In genomic region chr16:87707714-87708113, GRCh38 we compare ENCODE assay signal across 15 cellular contexts. TPM values are rescaled to one million over a fixed set of nuclear protein-coding genes. Genes with fewer than 3 reads are reported as not detected.
A peak's percentile ranks its signal among the peaks of the same experiment; 100 is the strongest.
DNase-seq lines count a peak whose midpoint lies in the region; ATAC-seq and TF ChIP-seq lines count a peak whose summit lies in the region.
"Had no signal": no experiment of that assay in that cellular context is flagged by ENCODE, and none has a peak within 500 bp of the region (broad histone marks: within the 10 kb centered on the region; RNA-seq: fewer than 3 reads in every experiment).

No MANE protein-coding gene starts in this region.

- TF ChIP-seq CTCF in endodermal cell (conservative IDR thresholded peaks at IDR 0.05), result no peak

- peaks cover 10% of the 10 kb centered on the region in 2 donors for H3K36me3 Mint-ChIP-seq in activated naive CD4-positive, alpha-beta T cell treated with anti-CD3 and anti-CD28 coated beads, Interleukin-2, amount 50 U/mL, for 72 hours
- peaks cover 47% of the 10 kb centered on the region for H3K36me3 Mint-ChIP-seq in endodermal cell (ENCODE audit: low read depth)

- H3K36me3 ChIP-seq in KOPT-K1 (ENCODE audit: insufficient read depth, low read length) (peaks cover 98% of the 10 kb centered on the region), endodermal cell (ENCODE audit: control insufficient read depth, insufficient read depth, low read length) (peaks cover 27% of the 10 kb centered on the region)

- no peaks in the 10 kb centered on the region for H3K9me3 Mint-ChIP-seq in activated naive CD4-positive, alpha-beta T cell treated with anti-CD3 and anti-CD28 coated beads, Interleukin-2, amount 50 U/mL, for 72 hours
- no peaks in the 10 kb centered on the region for H3K9me3 Mint-ChIP-seq in endodermal cell
- H3K9me3 Mint-ChIP-seq: CD4-positive, alpha-beta T cell; IgD-negative memory B cell had no signal

- H3K27me3 Mint-ChIP-seq in endodermal cell (ENCODE audit: insufficient read depth), result no peaks in the 10 kb centered on the region
- H3K27me3 Mint-ChIP-seq: CD4-positive, alpha-beta T cell; IgD-negative memory B cell had no signal

- H3K4me1 ChIP-seq in endodermal cell (ENCODE audit: control insufficient read depth, insufficient read depth, low read length), result peaks cover 9% of the 10 kb centered on the region
- H3K4me1 ChIP-seq: HAP-1 had no signal

- WGBS in endodermal cell (ENCODE audit: insufficient coverage in 1 of 2, insufficient read length in 1 of 2), 2 experiments, result 95 to 100% methylated on average over 7 to 17 of the region's 17 CpGs

- H3K4me3 Mint-ChIP-seq in endodermal cell, result no peak overlapping the region
- H3K4me3 Mint-ChIP-seq: CD4-positive, alpha-beta T cell; IgD-negative memory B cell had no signal

- peaks cover 14% of the 10 kb centered on the region for H3K4me1 Mint-ChIP-seq in endodermal cell

- H3K27me3 ChIP-seq in endodermal cell (ENCODE audit: control insufficient read depth, insufficient read depth, low read length, poor library complexity, severe bottlenecking), result no peaks in the 10 kb centered on the region

- DNase-seq in activated naive CD4-positive, alpha-beta T cell treated with anti-CD3 and anti-CD28 coated beads, Interleukin-2, amount 50 U/mL, for 72 hours (ENCODE audit: low spot score in 2 of 2), result no peak
- no peak for DNase-seq in activated naive CD4-positive, alpha-beta T cell (lab: John Stamatoyannopoulos, UW)
- DNase-seq in endodermal cell (no peak), RKO (ENCODE audit: low spot score) (no peak), NCI-H345 treated with DMSO at 0.1 percent for 48 hours (lab: John Stamatoyannopoulos, UW; ENCODE audit: unreplicated experiment) (no peak)
- DNase-seq: Calu3; CD4-positive, alpha-beta T cell; DMS 273 treated with DMSO at 0.1 percent for 48 hours; GM23248 had no signal

- no peaks in the 10 kb centered on the region for H3K9me3 ChIP-seq in KOPT-K1 (ENCODE audit: insufficient read depth, low read length, poor library complexity, severe bottlenecking)
- H3K9me3 ChIP-seq in endodermal cell (ENCODE audit: control insufficient read depth, low read length), result no peaks in the 10 kb centered on the region
- H3K9me3 ChIP-seq: HAP-1 had no signal

- H3K27ac Mint-ChIP-seq in activated naive CD4-positive, alpha-beta T cell treated with anti-CD3 and anti-CD28 coated beads, Interleukin-2, amount 50 U/mL, for 72 hours, result peak overlapping the region in 1 of 2 donors; percentile 55
- H3K27ac Mint-ChIP-seq in endodermal cell, result peak overlapping the region; percentile 59
- H3K27ac Mint-ChIP-seq: CD4-positive, alpha-beta T cell had no signal

- H3K4me3 ChIP-seq in endodermal cell (ENCODE audit: low read length), result no peak overlapping the region
- H3K4me3 ChIP-seq: GM12878, GM23248, HAP-1 had no signal

- H3K27ac ChIP-seq in KOPT-K1 (ENCODE audit: low read depth, low read length, poor library complexity, severe bottlenecking), result peak overlapping the region; percentile 24
- no peak overlapping the region for H3K27ac ChIP-seq in endodermal cell (ENCODE audit: low read depth, low read length)
- H3K27ac ChIP-seq: GM23248 had no signal

- ATAC-seq in activated naive CD4-positive, alpha-beta T cell treated with anti-CD3 and anti-CD28 coated beads, Interleukin-2, amount 50 U/mL, for 72 hours, result peak; percentile 14 to 65
- ATAC-seq in HG02623 (IDR thresholded peaks at IDR 0.05; ENCODE audit: unreplicated experiment), result no peak
- ATAC-seq in GM19395 (IDR thresholded peaks at IDR 0.05; ENCODE audit: unreplicated experiment), result no peak
- ATAC-seq: GM12878 had no signal

- H3K9ac ChIP-seq in endodermal cell (ENCODE audit: extremely low read depth, low read length, poor library complexity, severe bottlenecking), result no peak overlapping the region
- H3K9ac ChIP-seq: GM23248 had no signal

RNA-seq across cellular contexts. Expression of gene KLHDC4, which starts 58.1 kb away (rescaled TPM):
- total RNA-seq in activated naive CD4-positive, alpha-beta T cell treated with anti-CD3 and anti-CD28 coated beads, Interleukin-2, amount 50 U/mL, for 72 hours, result 100 to 1,000 TPM in 1 of 2 donors, 10 to 100 TPM in 1; 75.4 to 114 TPM
- total RNA-seq in endodermal cell, result 10 to 100 TPM; 52.8 to 58.8 TPM
- 26.9 TPM for polyA plus RNA-seq in endodermal cell (2013, experiment 1 of 2)
- 23.6 TPM for polyA plus RNA-seq in endodermal cell (2013, experiment 2 of 2)

Comparison
In these comparisons a context has a peak if more than half of its experiments do, and no peak if none do; other contexts are left out.
1. ATAC-seq: peak in activated naive CD4-positive, alpha-beta T cell treated with anti-CD3 and anti-CD28 coated beads, Interleukin-2, amount 50 U/mL, for 72 hours (2 of 2); none in HG02623 (single experiment) and GM19395 (single experiment).